In the genomic region with DNA sequence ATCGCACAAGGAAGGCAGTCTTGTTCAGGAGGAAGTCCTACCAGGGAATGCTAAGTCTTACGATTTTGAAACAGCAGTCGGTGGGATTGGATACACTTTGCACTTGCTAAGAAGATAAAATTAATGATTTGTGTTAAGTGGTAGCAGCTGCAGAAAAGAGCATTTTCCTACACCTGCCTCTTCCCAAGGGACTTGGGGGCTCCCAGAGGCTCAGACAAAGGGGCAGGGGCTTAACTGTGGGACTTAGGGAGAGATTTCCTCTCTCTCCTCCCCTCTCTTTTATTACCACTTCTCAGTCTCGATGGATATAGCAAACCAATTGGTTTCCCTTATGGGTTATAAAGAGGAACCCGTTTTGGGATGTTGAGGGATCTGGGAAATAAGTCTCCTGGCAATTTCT, we compare ENCODE assay signal across 21 cellular contexts.
"Had no signal": no experiment of that assay in that cellular context is flagged by ENCODE, and none has a peak within 500 bp of the region (broad histone marks: within the 10 kb centered on the region; RNA-seq: fewer than 3 reads in every experiment).

No MANE protein-coding gene starts in this region.

- H3K4me1 Mint-ChIP-seq: activated CD4-positive, alpha-beta T cell treated with anti-CD3 and anti-CD28 coated beads, Interleukin-2, amount 10 ng/mL, durations not matched to agents 24 days and 14 days; activated naive CD8-positive, alpha-beta T cell treated with anti-CD3 and anti-CD28 coated beads, Interleukin-2, amount 50 U/mL, for 24 hours; memory B cell; naive B cell; stimulated activated memory B cell treated with anti-CD40 and anti-IgM and Interleukin-4, amounts not matched to agents 10 μg/mL and 1 μg/mL and 100 μg/mL, for 72 hours had no signal

- H3K4me3 Mint-ChIP-seq: activated CD4-positive, alpha-beta T cell treated with anti-CD3 and anti-CD28 coated beads, Interleukin-2, amount 10 ng/mL, durations not matched to agents 24 days and 14 days; activated CD8-positive, alpha-beta T cell treated with anti-CD3 and anti-CD28 coated beads for 36 hours; activated naive CD4-positive, alpha-beta T cell treated with anti-CD3 and anti-CD28 coated beads for 36 hours; activated naive CD8-positive, alpha-beta T cell treated with anti-CD3 and anti-CD28 coated beads, Interleukin-2, amount 50 U/mL, for 24 hours; activated T-cell treated with anti-CD3 and anti-CD28 coated beads, Interleukin-2, amount 50 U/mL, for 24 hours; brain; endodermal cell; memory B cell; naive B cell; stimulated activated memory B cell treated with anti-CD40 and anti-IgM and Interleukin-4, amounts not matched to agents 10 μg/mL and 1 μg/mL and 100 μg/mL, for 72 hours had no signal

- H3K27ac Mint-ChIP-seq: activated CD4-positive, alpha-beta T cell treated with anti-CD3 and anti-CD28 coated beads, Interleukin-2, amount 10 ng/mL, durations not matched to agents 24 days and 14 days; activated CD8-positive, alpha-beta T cell treated with anti-CD3 and anti-CD28 coated beads for 36 hours; activated naive CD4-positive, alpha-beta T cell treated with anti-CD3 and anti-CD28 coated beads for 36 hours; activated naive CD8-positive, alpha-beta T cell treated with anti-CD3 and anti-CD28 coated beads, Interleukin-2, amount 50 U/mL, for 24 hours; activated T-cell treated with anti-CD3 and anti-CD28 coated beads, Interleukin-2, amount 50 U/mL, for 24 hours; endodermal cell; memory B cell; stimulated activated memory B cell treated with anti-CD40 and anti-IgM and Interleukin-4, amounts not matched to agents 10 μg/mL and 1 μg/mL and 100 μg/mL, for 72 hours had no signal

- H3K4me1 ChIP-seq: pancreas had no signal

- H3K4me3 ChIP-seq: dorsolateral prefrontal cortex, hepatocyte, pancreas, smooth muscle cell, thoracic aorta had no signal

- H3K9me3 ChIP-seq: pancreas, thoracic aorta had no signal

- H3K9me3 Mint-ChIP-seq: activated CD4-positive, alpha-beta T cell treated with anti-CD3 and anti-CD28 coated beads, Interleukin-2, amount 10 ng/mL, durations not matched to agents 24 days and 14 days; activated CD8-positive, alpha-beta T cell treated with anti-CD3 and anti-CD28 coated beads for 36 hours; activated naive CD4-positive, alpha-beta T cell treated with anti-CD3 and anti-CD28 coated beads for 36 hours; activated naive CD8-positive, alpha-beta T cell treated with anti-CD3 and anti-CD28 coated beads, Interleukin-2, amount 50 U/mL, for 24 hours; activated T-cell treated with anti-CD3 and anti-CD28 coated beads, Interleukin-2, amount 50 U/mL, for 24 hours; endodermal cell; memory B cell; stimulated activated memory B cell treated with anti-CD40 and anti-IgM and Interleukin-4, amounts not matched to agents 10 μg/mL and 1 μg/mL and 100 μg/mL, for 72 hours had no signal

- H3K36me3 ChIP-seq: pancreas, thoracic aorta had no signal

- H3K27ac ChIP-seq: dorsolateral prefrontal cortex, epithelial cell of prostate, hepatocyte, pancreas, thoracic aorta had no signal

- H3K27me3 Mint-ChIP-seq: activated CD4-positive, alpha-beta T cell treated with anti-CD3 and anti-CD28 coated beads, Interleukin-2, amount 10 ng/mL, durations not matched to agents 24 days and 14 days; activated naive CD8-positive, alpha-beta T cell treated with anti-CD3 and anti-CD28 coated beads, Interleukin-2, amount 50 U/mL, for 24 hours; activated T-cell treated with anti-CD3 and anti-CD28 coated beads, Interleukin-2, amount 50 U/mL, for 24 hours; brain; memory B cell; naive B cell; stimulated activated memory B cell treated with anti-CD40 and anti-IgM and Interleukin-4, amounts not matched to agents 10 μg/mL and 1 μg/mL and 100 μg/mL, for 72 hours had no signal

- DNase-seq: activated CD4-positive, alpha-beta T cell treated with anti-CD3 and anti-CD28 coated beads, Interleukin-2, amount 10 ng/mL, durations not matched to agents 24 days and 14 days; activated CD4-positive, CD25-positive, alpha-beta regulatory T cell; activated CD8-positive, alpha-beta T cell treated with anti-CD3 and anti-CD28 coated beads for 36 hours; activated naive CD4-positive, alpha-beta T cell treated with anti-CD3 and anti-CD28 coated beads for 36 hours; activated naive CD8-positive, alpha-beta T cell treated with anti-CD3 and anti-CD28 coated beads, Interleukin-2, amount 50 U/mL, for 24 hours; activated T-cell treated with anti-CD3 and anti-CD28 coated beads, Interleukin-2, amount 50 U/mL, for 24 hours; anterior cingulate cortex; central memory CD4-positive, alpha-beta T cell; dorsolateral prefrontal cortex; endodermal cell; foreskin fibroblast; naive B cell; pancreas; stimulated activated CD4-positive, alpha-beta T cell treated with anti-CD3 and anti-CD28 coated beads, Interleukin-4, amount 100 ng/mL, for 4 hours had no signal

- H3K27me3 ChIP-seq: dorsolateral prefrontal cortex, hepatocyte, pancreas had no signal

- H3K36me3 Mint-ChIP-seq: memory B cell; stimulated activated memory B cell treated with anti-CD40 and anti-IgM and Interleukin-4, amounts not matched to agents 10 μg/mL and 1 μg/mL and 100 μg/mL, for 72 hours had no signal
